Comparison of ENCODE assay signal across 19 cellular contexts in the genomic region with DNA sequence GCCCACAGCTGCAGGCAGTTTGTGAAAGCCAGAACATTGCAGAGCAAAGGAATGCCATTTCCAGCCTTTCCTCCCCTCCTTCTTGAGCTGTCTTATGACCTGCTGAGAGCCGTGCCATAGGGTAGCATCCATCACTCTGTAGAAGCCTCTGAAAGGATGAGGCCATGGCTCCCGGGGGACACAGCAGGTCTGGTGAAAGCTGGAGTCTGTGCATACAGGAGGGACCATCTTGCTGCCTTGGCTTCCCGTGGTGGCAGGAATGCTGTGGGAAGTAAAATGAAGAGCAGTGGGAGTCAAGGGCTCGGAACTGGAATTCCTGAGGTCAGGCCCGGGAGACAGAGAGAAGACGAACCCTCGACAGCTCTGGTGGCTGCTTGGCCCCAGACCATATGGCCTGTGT. TPM values are rescaled to one million over a fixed set of nuclear protein-coding genes. Genes with fewer than 3 reads are reported as not detected.
DNase-seq lines count a peak whose midpoint lies in the region; ATAC-seq and TF ChIP-seq lines count a peak whose summit lies in the region.
"Had no signal": no experiment of that assay in that cellular context is flagged by ENCODE, and none has a peak within 500 bp of the region (broad histone marks: within the 10 kb centered on the region; RNA-seq: fewer than 3 reads in every experiment).

No MANE protein-coding gene starts in this region.

- H3K14ac ChIP-seq in neuronal stem cell (ENCODE audit: low read length): no peak overlapping the region

- H2AK5ac ChIP-seq in neuronal stem cell (ENCODE audit: low read depth, low read length): peak overlapping the region; percentile 29

- no peaks in the 10 kb centered on the region for H3K79me1 ChIP-seq in neuronal stem cell (ENCODE audit: low read depth, low read length)

- H3K4ac ChIP-seq in neuronal stem cell (ENCODE audit: low read length): no peak overlapping the region

- no peak for ATAC-seq in right cardiac atrium
- ATAC-seq: stimulated activated effector memory CD8-positive, alpha-beta T cell treated with anti-CD3 and anti-CD28 coated beads, Interleukin-12 subunit alpha, Interleukin-12 subunit beta, amount 100 ng/mL, for 72 hours had no signal

- no peak overlapping the region for H4K91ac ChIP-seq in neuronal stem cell (ENCODE audit: low read depth, low read length, poor library complexity)

- no peak for TF ChIP-seq EP300 in ovary (IDR thresholded peaks at IDR 0.05)

- no peak overlapping the region for H2AFZ ChIP-seq in neuronal stem cell (ENCODE audit: low read length)

- H2BK15ac ChIP-seq in neuronal stem cell (ENCODE audit: low read length): peak overlapping the region; percentile 92

- no peak overlapping the region for H3K23ac ChIP-seq in neuronal stem cell (ENCODE audit: low read depth, low read length, poor library complexity)

- no peak overlapping the region for H2BK5ac ChIP-seq in neuronal stem cell (ENCODE audit: low read length)

- DNase-seq in right cardiac atrium (peak in 2 of 3 donors; percentile 7 to 10), cardiac septum (ENCODE audit: low spot score) (no peak), brain microvascular endothelial cell (peak; percentile 12), neuronal stem cell (ENCODE audit: low spot score) (no peak), vagina (ENCODE audit: extremely low spot score in 2 of 2) (no peak), HK-2 (ENCODE audit: unreplicated experiment) (no peak), ovary (no peak), amniotic stem cell (lab: John Stamatoyannopoulos, UW) (no peak)
- DNase-seq: activated gamma-delta T cell treated with Interleukin-2 at 50 U/mL for 16 hours; aorta; CD4-positive, alpha-beta T cell; DMS79; MM.1S; NCI-H1694; NK-92 treated with Interleukin-12 subunit alpha and Interleukin-12 subunit beta, amount 100 ng/mL, for 24 hours; tibial artery had no signal

- H3K9me3 ChIP-seq in right cardiac atrium (ENCODE audit: control insufficient read depth, low read length) (no peaks in the 10 kb centered on the region), neuronal stem cell (replicated peaks in 1 of 2; ENCODE audit: control insufficient read depth in 2 of 2, insufficient read depth in 1 of 2, low read depth in 1 of 2, low read length in 2 of 2) (peaks cover 0 to 2% of the 10 kb centered on the region in 2 donors), vagina (no peaks in the 10 kb centered on the region), ovary (no peaks in the 10 kb centered on the region)
- H3K9me3 ChIP-seq: tibial artery had no signal

- H3K4me2 ChIP-seq in neuronal stem cell (ENCODE audit: insufficient read depth, low read length, poor library complexity, severe bottlenecking): no peak overlapping the region

- no peaks in the 10 kb centered on the region for H3K4me1 ChIP-seq in right cardiac atrium (ENCODE audit: control insufficient read depth, insufficient read depth, low read length)
- H3K4me1 ChIP-seq in neuronal stem cell (ENCODE audit: control insufficient read depth in 2 of 2, insufficient read depth in 1 of 2, low read depth in 1 of 2, low read length in 2 of 2): peaks cover 7 to 34% of the 10 kb centered on the region in 2 donors
- no peaks in the 10 kb centered on the region for H3K4me1 ChIP-seq in vagina
- H3K4me1 ChIP-seq in ovary (ENCODE audit: insufficient read depth): no peaks in the 10 kb centered on the region

- 71% methylated on average over 7 of the region's 7 CpGs for WGBS in right cardiac atrium
- WGBS in neuronal stem cell (ENCODE audit: extremely low coverage in 2 of 2, insufficient read length in 2 of 2, insufficient replicate concordance in 1 of 2), 2 donors: no CpG with 5 or more reads among the region's 7 CpGs
- WGBS in ovary, 3 donors: 25 to 34% (median 30%) methylated on average over 7 of the region's 7 CpGs

- TF ChIP-seq CTCF in brain microvascular endothelial cell (IDR thresholded peaks at IDR 0.05; ENCODE audit: low read depth, low read length, missing control alignments) (no peak), vagina (IDR thresholded peaks at IDR 0.05) (no peak), ovary (IDR thresholded peaks at IDR 0.05) (no peak)

- H3K27ac ChIP-seq in right cardiac atrium (ENCODE audit: low read length) (no peak overlapping the region), brain microvascular endothelial cell (no peak overlapping the region), neuronal stem cell (replicated peaks; ENCODE audit: low read length) (no peak overlapping the region), vagina (peak overlapping the region; percentile 13), ovary (no peak overlapping the region)
- H3K27ac ChIP-seq: tibial artery had no signal

- peak overlapping the region; percentile 86 for H3K18ac ChIP-seq in neuronal stem cell (ENCODE audit: low read length)

- intact Hi-C loops in right cardiac atrium (cut with DNase I): no loop called here
- intact Hi-C loops in cardiac septum (cut with DNase I): no loop called here
- intact Hi-C loops in vagina (cut with DNase I): no loop called here
- intact Hi-C loops in ovary (cut with DNase I): no loop called here

- peak overlapping the region; percentile 53 for H2BK120ac ChIP-seq in neuronal stem cell (ENCODE audit: low read depth, low read length)

- H3K36me3 ChIP-seq in brain microvascular endothelial cell (replicated peaks) (no peaks in the 10 kb centered on the region), neuronal stem cell (replicated peaks in 1 of 2; ENCODE audit: control insufficient read depth in 2 of 2, insufficient read depth in 2 of 2, low read length in 2 of 2) (no peaks in the 10 kb centered on the region), vagina (no peaks in the 10 kb centered on the region), ovary (no peaks in the 10 kb centered on the region)

- in situ Hi-C loops in brain microvascular endothelial cell (cut with HindIII; ENCODE audit: low pct_ligation_motif_present, low sequenced_read_pairs): no loop called here

- no peak overlapping the region for H4K8ac ChIP-seq in neuronal stem cell (ENCODE audit: low read depth, low read length)

- H3K27me3 ChIP-seq in right cardiac atrium (ENCODE audit: control insufficient read depth, insufficient read depth): no peaks in the 10 kb centered on the region
- peaks cover 11% of the 10 kb centered on the region for H3K27me3 ChIP-seq in brain microvascular endothelial cell (replicated peaks)
- H3K27me3 ChIP-seq in neuronal stem cell (ENCODE audit: control insufficient read depth in 3 of 3, insufficient read depth in 3 of 3, low read depth in 1 of 3, low read length in 3 of 3): peaks cover 0 to 18% (median 0%) of the 10 kb centered on the region in 3 experiments
- H3K27me3 ChIP-seq in vagina: no peaks in the 10 kb centered on the region
- H3K27me3 ChIP-seq in ovary: no peaks in the 10 kb centered on the region
- H3K27me3 ChIP-seq: tibial artery had no signal

- no peak overlapping the region for H3K4me3 ChIP-seq in right cardiac atrium (ENCODE audit: low read length)
- no peak overlapping the region for H3K4me3 ChIP-seq in brain microvascular endothelial cell (ENCODE audit: low read depth, low read length)
- no peak overlapping the region for H3K4me3 ChIP-seq in neuronal stem cell (ENCODE audit: low read length in 2 of 2)
- H3K4me3 ChIP-seq in vagina: no peak overlapping the region
- H3K4me3 ChIP-seq in ovary: no peak overlapping the region
- H3K4me3 ChIP-seq: lung, tibial artery had no signal

- peak overlapping the region; percentile 6 for H3K9ac ChIP-seq in neuronal stem cell (ENCODE audit: low read depth, low read length, poor library complexity)

- TF ChIP-seq POLR2A in vagina (IDR thresholded peaks at IDR 0.05): no peak
- no peak for TF ChIP-seq POLR2A in ovary (IDR thresholded peaks at IDR 0.05)

- H2BK12ac ChIP-seq in neuronal stem cell (ENCODE audit: low read length): peak overlapping the region; percentile 44

RNA-seq across cellular contexts. Expression of a gene that starts 30.9 kb away (rescaled TPM):
- total RNA-seq in right cardiac atrium (10 to 100 TPM in 2 of 4 donors, 1 to 10 TPM in 2; 7.9 to 18.2 (median 9.5) TPM), cardiac septum (18.4 TPM), vagina (40.8 TPM), ovary (10 to 100 TPM in 3 of 7 donors, 1 to 10 TPM in 4; 1.7 to 59.1 (median 8.6) TPM)
- polyA plus RNA-seq in right cardiac atrium (6.8 TPM), ovary (10 to 100 TPM in 1 of 2 donors, 1 to 10 TPM in 1; 2.1 to 13.1 TPM)
- polyA plus RNA-seq in neuronal stem cell (2013, experiment 1 of 2): 0.20 TPM
- polyA plus RNA-seq in neuronal stem cell (2013, experiment 2 of 2): 0.28 TPM
- total RNA-seq: CD4-positive, alpha-beta T cell; dermis microvascular lymphatic vessel endothelial cell had no signal

Comparison
In these comparisons a context has a peak if more than half of its experiments do, and no peak if none do; other contexts are left out.
1. DNase-seq: peak in right cardiac atrium (2 of 3) and brain microvascular endothelial cell (single experiment); none in cardiac septum (single experiment), neuronal stem cell (single experiment), vagina (0 of 2), HK-2 (single experiment), ovary (0 of 5) and amniotic stem cell (single experiment).